13 cellular contexts compared by ENCODE assay signal in the genomic region with DNA sequence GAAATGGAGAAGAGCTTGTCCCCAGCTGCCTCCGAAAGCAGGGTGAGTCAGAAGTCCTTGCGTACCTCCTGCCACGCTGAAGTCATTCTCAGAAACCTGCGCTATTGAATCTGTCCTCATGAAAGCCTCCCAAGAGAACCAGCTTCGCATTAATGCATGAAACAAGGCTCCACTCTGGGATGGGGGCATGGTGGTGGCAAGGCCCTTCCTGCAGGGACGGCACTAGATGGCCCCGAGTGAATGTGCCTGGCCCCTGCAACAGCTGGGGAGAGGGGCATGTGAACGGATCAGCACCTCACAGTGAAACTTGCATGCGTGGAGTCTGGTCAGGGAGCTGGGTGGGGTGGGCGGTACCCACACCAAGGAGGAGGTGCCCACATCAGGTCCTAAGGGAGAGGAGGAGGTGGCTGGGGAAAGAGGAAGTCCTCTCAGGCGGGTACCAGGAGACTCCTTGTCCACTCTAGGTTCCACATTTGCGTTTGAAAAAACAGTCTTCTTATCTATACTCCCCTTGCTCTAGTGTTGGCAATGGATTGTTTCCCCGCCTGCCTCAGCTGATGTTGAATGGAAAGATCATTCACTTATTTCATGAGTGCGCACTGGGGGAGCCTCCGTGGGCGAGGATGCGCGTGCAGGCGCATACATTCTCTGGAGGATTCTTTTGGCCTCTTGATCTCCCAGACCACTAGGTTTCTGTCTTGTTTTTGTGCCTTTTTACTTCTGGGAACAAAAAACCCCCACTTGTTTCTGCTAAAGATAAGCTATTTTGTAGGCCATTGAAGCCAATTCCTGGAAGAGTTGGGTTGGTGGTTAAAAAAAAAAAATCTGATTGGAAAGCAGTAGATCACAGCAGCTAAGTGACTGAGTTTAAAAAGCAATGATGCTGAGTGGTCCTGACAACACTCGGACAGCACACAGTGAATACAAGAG.
DNase-seq lines count a peak whose midpoint lies in the region; ATAC-seq and TF ChIP-seq lines count a peak whose summit lies in the region.
"Had no signal": no experiment of that assay in that cellular context is flagged by ENCODE, and none has a peak within 500 bp of the region (broad histone marks: within the 10 kb centered on the region; RNA-seq: fewer than 3 reads in every experiment).

No MANE protein-coding gene starts in this region.

- no peaks in the 10 kb centered on the region for H3K9me3 Mint-ChIP-seq in activated CD8-positive, alpha-beta T cell treated with anti-CD3 and anti-CD28 coated beads for 36 hours
- H3K9me3 Mint-ChIP-seq in neural progenitor cell = no peaks in the 10 kb centered on the region
- H3K9me3 Mint-ChIP-seq: CD4-positive, alpha-beta T cell; central memory CD8-positive, alpha-beta T cell had no signal

- no peaks in the 10 kb centered on the region for H3K36me3 ChIP-seq in neural progenitor cell
- H3K36me3 ChIP-seq: lower lobe of right lung had no signal

- intact Hi-C loops in activated CD8-positive, alpha-beta T cell treated with anti-CD3 and anti-CD28 coated beads for 36 hours (cut with micrococcal nuclease) = no loop called here

- DNase-seq in Daoy (ENCODE audit: low read depth) (peak; percentile 26), neural progenitor cell (ENCODE audit: low spot score) (no peak), SK-N-DZ (ENCODE audit: low spot score) (no peak)
- DNase-seq in activated CD8-positive, alpha-beta T cell treated with anti-CD3 and anti-CD28 coated beads for 36 hours = peak; percentile 81
- DNase-seq: CD4-positive, alpha-beta T cell; hippocampal formation; lower lobe of right lung; NCI-H2171 had no signal

- no peaks in the 10 kb centered on the region for H3K27me3 ChIP-seq in neural progenitor cell

- H3K9ac ChIP-seq in neural progenitor cell = no peak overlapping the region

- H3K4me2 ChIP-seq in neural progenitor cell = no peak overlapping the region

- no peaks in the 10 kb centered on the region for H4K20me1 ChIP-seq in neural progenitor cell (ENCODE audit: low read depth)

- no peak overlapping the region for H2AFZ ChIP-seq in neural progenitor cell (replicated peaks)

- peaks cover 18% of the 10 kb centered on the region for H3K27me3 Mint-ChIP-seq in activated CD8-positive, alpha-beta T cell treated with anti-CD3 and anti-CD28 coated beads for 36 hours
- H3K27me3 Mint-ChIP-seq in neural progenitor cell (ENCODE audit: insufficient read depth, low read depth) = peaks cover 13% of the 10 kb centered on the region

- no peaks in the 10 kb centered on the region for H3K36me3 Mint-ChIP-seq in activated CD8-positive, alpha-beta T cell treated with anti-CD3 and anti-CD28 coated beads for 36 hours (ENCODE audit: low read depth)
- no peaks in the 10 kb centered on the region for H3K36me3 Mint-ChIP-seq in neural progenitor cell

- no peak overlapping the region for H3K27ac ChIP-seq in neural progenitor cell
- H3K27ac ChIP-seq: epithelial cell of prostate, lower lobe of right lung had no signal

- peaks cover 36% of the 10 kb centered on the region for H3K4me1 Mint-ChIP-seq in activated CD8-positive, alpha-beta T cell treated with anti-CD3 and anti-CD28 coated beads for 36 hours (ENCODE audit: low read depth)
- peaks cover 83% of the 10 kb centered on the region for H3K4me1 Mint-ChIP-seq in neural progenitor cell
- H3K4me1 Mint-ChIP-seq: central memory CD8-positive, alpha-beta T cell had no signal

- POLR2A ChIA-PET in activated CD8-positive, alpha-beta T cell treated with anti-CD3 and anti-CD28 coated beads for 36 hours (lab: Charles Lee) = no interaction called here

- peak overlapping the region; percentile 1 for H3K4me3 Mint-ChIP-seq in activated CD8-positive, alpha-beta T cell treated with anti-CD3 and anti-CD28 coated beads for 36 hours
- no peak overlapping the region for H3K4me3 Mint-ChIP-seq in neural progenitor cell
- H3K4me3 Mint-ChIP-seq: CD4-positive, alpha-beta T cell; central memory CD8-positive, alpha-beta T cell had no signal

- H3K9me3 ChIP-seq in neural progenitor cell (ENCODE audit: low read depth) = no peaks in the 10 kb centered on the region
- H3K9me3 ChIP-seq: lower lobe of right lung had no signal

- peaks cover 27% of the 10 kb centered on the region for H3K4me1 ChIP-seq in neural progenitor cell
- H3K4me1 ChIP-seq: lower lobe of right lung had no signal

- no peaks in the 10 kb centered on the region for H3F3A ChIP-seq in neural progenitor cell (ENCODE audit: low read depth)

- H3K79me2 ChIP-seq in neural progenitor cell (ENCODE audit: low read depth) = no peaks in the 10 kb centered on the region

- no peak for TF ChIP-seq CTCF in activated CD8-positive, alpha-beta T cell treated with anti-CD3 and anti-CD28 coated beads for 36 hours (IDR thresholded peaks at IDR 0.05)
- TF ChIP-seq CTCF in neural progenitor cell (IDR thresholded peaks at IDR 0.05) = no peak

- CTCF ChIA-PET in activated CD8-positive, alpha-beta T cell treated with anti-CD3 and anti-CD28 coated beads for 36 hours (lab: Charles Lee) = no interaction called here

- H3K4me3 ChIP-seq in neural progenitor cell = no peak overlapping the region
- H3K4me3 ChIP-seq: lower lobe of right lung had no signal

- peak overlapping the region; percentile 59 for H3K27ac Mint-ChIP-seq in activated CD8-positive, alpha-beta T cell treated with anti-CD3 and anti-CD28 coated beads for 36 hours
- peak overlapping the region; percentile 90 for H3K27ac Mint-ChIP-seq in neural progenitor cell
- H3K27ac Mint-ChIP-seq: CD4-positive, alpha-beta T cell had no signal

- ATAC-seq in HG02852 (IDR thresholded peaks at IDR 0.05; ENCODE audit: unreplicated experiment) (peak; percentile 34), HG03571 (IDR thresholded peaks at IDR 0.05; ENCODE audit: unreplicated experiment) (no peak), HG02642 (IDR thresholded peaks at IDR 0.05; ENCODE audit: poor library complexity, unreplicated experiment) (no peak)
- peak; percentile 64 for ATAC-seq in activated CD8-positive, alpha-beta T cell treated with anti-CD3 and anti-CD28 coated beads for 36 hours

Comparison
In these comparisons a context has a peak if more than half of its experiments do, and no peak if none do; other contexts are left out.
1. DNase-seq: peak in Daoy (single experiment) and activated CD8-positive, alpha-beta T cell treated with anti-CD3 and anti-CD28 coated beads for 36 hours (single experiment); none in neural progenitor cell (single experiment) and SK-N-DZ (single experiment).
2. ATAC-seq: peak in HG02852 (single experiment) and activated CD8-positive, alpha-beta T cell treated with anti-CD3 and anti-CD28 coated beads for 36 hours (single experiment); none in HG03571 (single experiment) and HG02642 (single experiment).